Comparison of ENCODE assay signal across 9 cellular contexts in genomic region chr1:9250586-9251381, GRCh38. TPM values are rescaled to one million over a fixed set of nuclear protein-coding genes. Genes with fewer than 3 reads are reported as not detected.
DNase-seq lines count a peak whose midpoint lies in the region; ATAC-seq and TF ChIP-seq lines count a peak whose summit lies in the region.
"Had no signal": no experiment of that assay in that cellular context is flagged by ENCODE, and none has a peak within 500 bp of the region (broad histone marks: within the 10 kb centered on the region; RNA-seq: fewer than 3 reads in every experiment).

No MANE protein-coding gene starts in this region.

- TF ChIP-seq EP300 in stomach (IDR thresholded peaks at IDR 0.05), result no peak

- no peak for TF ChIP-seq CTCF in lung (IDR thresholded peaks at IDR 0.05; ENCODE audit: control extremely low read depth, extremely low read depth)
- no peak for TF ChIP-seq CTCF in stomach (IDR thresholded peaks at IDR 0.05)

- H3K36me3 ChIP-seq in lung (ENCODE audit: control insufficient read depth in 2 of 2, insufficient read depth in 2 of 2, low read length in 2 of 2), result peaks cover 0 to 19% of the 10 kb centered on the region in 2 donors
- peaks cover 10 to 64% (median 43%) of the 10 kb centered on the region in 4 donors for H3K36me3 ChIP-seq in stomach

- intact Hi-C loops in stomach (cut with DNase I; ENCODE audit: low total_unique reads), result no loop called here

- H3K4me3 ChIP-seq in lung (no peak overlapping the region), stomach (peak overlapping the region in 1 of 4 donors; percentile 29)
- H3K4me3 ChIP-seq: BLaER1 treated with 17β-estradiol and CSF1 and Interleukin-3, amounts not matched to agents 10 nM and 100 nM had no signal

- H3K9me3 ChIP-seq in lung (ENCODE audit: control insufficient read depth in 2 of 2, insufficient read depth in 1 of 2, low read length in 1 of 2) (no peaks in the 10 kb centered on the region), stomach (no peaks in the 10 kb centered on the region)
- H3K9me3 ChIP-seq: BLaER1 treated with 17β-estradiol and CSF1 and Interleukin-3, amounts not matched to agents 10 nM and 100 nM had no signal

- H3K27ac ChIP-seq in lung (ENCODE audit: low read depth in 1 of 2, low read length in 1 of 2) (peak overlapping the region; percentile 21 to 71), stomach (peak overlapping the region; percentile 68 to 84 (median 73))
- H3K27ac ChIP-seq: BLaER1 treated with 17β-estradiol and CSF1 and Interleukin-3, amounts not matched to agents 10 nM and 100 nM had no signal

- H3K4me1 ChIP-seq in lung (ENCODE audit: control insufficient read depth in 2 of 2, insufficient read depth in 2 of 2, low read length in 2 of 2), result peaks cover 3 to 17% of the 10 kb centered on the region in 2 donors
- H3K4me1 ChIP-seq in stomach, result peaks cover 46 to 88% (median 68%) of the 10 kb centered on the region in 4 donors

- H3K27me3 ChIP-seq in lung (ENCODE audit: control insufficient read depth, insufficient read depth), result no peaks in the 10 kb centered on the region
- H3K27me3 ChIP-seq in stomach, result no peaks in the 10 kb centered on the region
- H3K27me3 ChIP-seq: BLaER1 treated with 17β-estradiol and CSF1 and Interleukin-3, amounts not matched to agents 10 nM and 100 nM had no signal

- ATAC-seq in esophagus mucosa (peak; percentile 62), lung (ENCODE audit: insufficient read depth, low FRiP score) (peak; percentile 40), HG03135 (IDR thresholded peaks at IDR 0.05; ENCODE audit: unreplicated experiment) (no peak), HG03520 (IDR thresholded peaks at IDR 0.05; ENCODE audit: unreplicated experiment) (no peak), HG02870 (IDR thresholded peaks at IDR 0.05; ENCODE audit: unreplicated experiment) (no peak)
- ATAC-seq in stimulated activated naive CD8-positive, alpha-beta T cell treated with anti-CD3 and anti-CD28 coated beads, Interleukin-15, Interleukin-2, amounts not matched to agents 100 U/mL and 50 U/mL, for 24 hours, result no peak

- TF ChIP-seq POLR2A in stomach (IDR thresholded peaks at IDR 0.05), result no peak

- 61 to 81% methylated on average over 19 of the region's 19 CpGs for WGBS in lung, 2 donors
- WGBS in stomach, 5 donors, result 33 to 50% (median 44%) methylated on average over 17 to 19 of the region's 19 CpGs

- peak; percentile 44 to 53 for DNase-seq in SHP77 (lab: John Stamatoyannopoulos, UW)
- peak; percentile 49 for DNase-seq in lung (ENCODE audit: low spot score)
- peak; percentile 60 for DNase-seq in stomach
- no peak for DNase-seq in stimulated activated naive CD8-positive, alpha-beta T cell treated with anti-CD3 and anti-CD28 coated beads, Interleukin-15, Interleukin-2, amounts not matched to agents 100 U/mL and 50 U/mL, for 24 hours

RNA-seq across cellular contexts. Expression of gene H6PD, which starts 16.2 kb away (rescaled TPM):
- total RNA-seq in esophagus mucosa, result 20.4 TPM
- 10 to 100 TPM; 43.1 to 59.8 TPM for total RNA-seq in lung
- polyA plus RNA-seq in lung, result 10 to 100 TPM; 21.5 to 22.6 TPM
- total RNA-seq in stomach, result 10 to 100 TPM; 17.9 to 54.3 (median 34.9) TPM
- 1 to 10 TPM; 3.2 to 9.2 (median 7.5) TPM for polyA plus RNA-seq in stomach

RNA-seq across cellular contexts. Expression of gene SPSB1, which starts 41.9 kb away (rescaled TPM):
- total RNA-seq in esophagus mucosa (15.5 TPM), lung (10 to 100 TPM in 1 of 2 donors, 1 to 10 TPM in 1; 9.5 to 23.8 TPM), stomach (10 to 100 TPM in 4 of 5 donors, 1 to 10 TPM in 1; 2.3 to 28.7 (median 15.1) TPM)
- polyA plus RNA-seq in lung (10 to 100 TPM; 19.5 to 25.9 TPM), stomach (10 to 100 TPM in 2 of 3 donors, 1 to 10 TPM in 1; 9.4 to 26.3 (median 14.7) TPM)

Comparison
In these comparisons a context has a peak if more than half of its experiments do, and no peak if none do; other contexts are left out.
1. ATAC-seq: peak in esophagus mucosa (single experiment) and lung (single experiment); none in stimulated activated naive CD8-positive, alpha-beta T cell treated with anti-CD3 and anti-CD28 coated beads, Interleukin-15, Interleukin-2, amounts not matched to agents 100 U/mL and 50 U/mL, for 24 hours (single experiment), HG03135 (single experiment), HG03520 (single experiment) and HG02870 (single experiment).